In the genomic region with DNA sequence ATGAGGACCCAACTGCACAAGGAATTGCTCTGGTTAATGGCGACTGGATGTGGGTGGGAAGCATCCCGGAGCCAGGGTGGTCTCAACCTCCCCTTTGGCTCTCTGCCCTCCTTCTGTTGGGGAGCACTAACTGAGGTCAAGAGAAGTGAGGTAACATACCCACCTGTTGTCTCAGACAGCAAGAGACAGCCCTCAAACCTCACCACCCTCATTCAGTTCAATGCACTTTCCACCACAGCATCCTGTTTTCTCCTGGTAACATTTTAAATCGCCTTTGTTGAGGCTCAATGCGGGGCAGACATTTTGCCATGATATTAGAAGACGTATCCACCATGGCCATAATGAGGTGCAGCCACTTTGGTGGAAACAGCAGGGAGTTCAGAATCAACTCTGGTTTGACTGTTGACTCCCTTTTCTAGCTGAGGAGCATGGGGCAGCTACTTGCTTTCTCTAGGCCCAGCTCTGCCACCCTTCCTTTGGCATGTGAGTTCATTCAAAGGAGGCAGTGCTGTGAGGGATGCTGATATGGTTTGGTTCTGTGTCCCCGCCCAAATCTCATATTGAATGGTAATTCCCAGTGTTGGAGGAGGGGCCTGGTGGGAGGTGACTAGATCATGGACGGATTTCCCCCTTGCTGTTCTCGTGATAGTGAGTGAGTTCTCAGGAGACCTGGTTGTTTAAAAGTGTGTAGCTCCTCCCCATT, we compare ENCODE assay signal across 19 cellular contexts.
DNase-seq lines count a peak whose midpoint lies in the region; ATAC-seq and TF ChIP-seq lines count a peak whose summit lies in the region.
"Had no signal": no experiment of that assay in that cellular context is flagged by ENCODE, and none has a peak within 500 bp of the region (broad histone marks: within the 10 kb centered on the region; RNA-seq: fewer than 3 reads in every experiment).

No MANE protein-coding gene starts in this region.

- no peak overlapping the region for H3K4me3 ChIP-seq in thymus (ENCODE audit: low read length)
- H3K4me3 ChIP-seq in breast epithelium, result no peak overlapping the region
- H3K4me3 ChIP-seq: Peyer's patch, right atrium auricular region had no signal

- peaks cover 11% of the 10 kb centered on the region for H3K9me3 Mint-ChIP-seq in activated naive CD4-positive, alpha-beta T cell treated with anti-CD3 and anti-CD28 coated beads for 36 hours
- peaks cover 0 to 12% (median 7%) of the 10 kb centered on the region in 3 donors for H3K9me3 Mint-ChIP-seq in T-cell

- DNase-seq in activated naive CD4-positive, alpha-beta T cell treated with anti-CD3 and anti-CD28 coated beads for 36 hours, result peak; percentile 26
- DNase-seq in activated naive CD4-positive, alpha-beta T cell treated with anti-CD3 and anti-CD28 coated beads, Interleukin-2, amount 50 U/mL, for 16 hours, result no peak
- DNase-seq in T-cell (peak in 2 of 34 experiments; percentile 5 to 10), 8988T (no peak), breast epithelium (ENCODE audit: low spot score in 2 of 2) (no peak)
- peak; percentile 19 for DNase-seq in central memory CD4-positive, alpha-beta T cell
- DNase-seq: GDM1, KG1, NCI-H1105 treated with DMSO at 0.1 percent for 48 hours, NCI-H774 had no signal

- H3K36me3 ChIP-seq in thymus (ENCODE audit: control insufficient read depth, insufficient read depth) (no peaks in the 10 kb centered on the region), breast epithelium (no peaks in the 10 kb centered on the region)
- H3K36me3 ChIP-seq: neutrophil, Peyer's patch, right atrium auricular region had no signal

- peaks cover 14% of the 10 kb centered on the region for H3K4me1 Mint-ChIP-seq in activated naive CD4-positive, alpha-beta T cell treated with anti-CD3 and anti-CD28 coated beads for 36 hours (ENCODE audit: low read depth)
- peaks cover 32 to 52% (median 38%) of the 10 kb centered on the region in 3 donors for H3K4me1 Mint-ChIP-seq in T-cell

- no peak overlapping the region for H3K4me3 Mint-ChIP-seq in activated naive CD4-positive, alpha-beta T cell treated with anti-CD3 and anti-CD28 coated beads for 36 hours
- peak overlapping the region in 1 of 3 donors; percentile 46 for H3K4me3 Mint-ChIP-seq in T-cell
- H3K4me3 Mint-ChIP-seq: brain; dendritic cell treated with granulocyte-macrophage colony-stimulating factor and Interleukin-4, amounts not matched to agents 40 ng/mL and 50 ng/mL, for 4 days; mesothelial cell of epicardium had no signal

- H3K4me1 ChIP-seq in thymus (ENCODE audit: control insufficient read depth, insufficient read depth, low read length) (peaks cover 2% of the 10 kb centered on the region), breast epithelium (no peaks in the 10 kb centered on the region)
- H3K4me1 ChIP-seq: Peyer's patch had no signal

- H3K36me3 Mint-ChIP-seq in activated naive CD4-positive, alpha-beta T cell treated with anti-CD3 and anti-CD28 coated beads for 36 hours (ENCODE audit: low read depth), result no peaks in the 10 kb centered on the region
- H3K36me3 Mint-ChIP-seq in T-cell, result peaks cover 10% of the 10 kb centered on the region
- H3K36me3 Mint-ChIP-seq: brain, mesothelial cell of epicardium had no signal

- ATAC-seq in T-cell (replicated peaks in 1 of 4) (peak; percentile 60 to 81 (median 68)), GM19395 (IDR thresholded peaks at IDR 0.05; ENCODE audit: unreplicated experiment) (no peak)

- WGBS in thymus, result 87% methylated on average over 8 of the region's 8 CpGs

- H3K27me3 ChIP-seq in thymus (ENCODE audit: control insufficient read depth, insufficient read depth), result no peaks in the 10 kb centered on the region
- no peaks in the 10 kb centered on the region for H3K27me3 ChIP-seq in breast epithelium
- H3K27me3 ChIP-seq: neutrophil, Peyer's patch, right atrium auricular region had no signal

- POLR2A ChIA-PET in T-cell (lab: Charles Lee), result interaction anchor here in 1 of 2 donors (0.6 kb wide), 1 partner anchor 26 kb away, joined by 3 read pairs; no protein-coding TSS in a partner anchor

- no peaks in the 10 kb centered on the region for H3K27me3 Mint-ChIP-seq in activated naive CD4-positive, alpha-beta T cell treated with anti-CD3 and anti-CD28 coated beads for 36 hours (ENCODE audit: low read depth)
- H3K27me3 Mint-ChIP-seq in T-cell, result no peaks in the 10 kb centered on the region
- H3K27me3 Mint-ChIP-seq: dendritic cell treated with granulocyte-macrophage colony-stimulating factor and Interleukin-4, amounts not matched to agents 40 ng/mL and 50 ng/mL, for 4 days had no signal

- no peak for TF ChIP-seq POLR2A in breast epithelium (IDR thresholded peaks at IDR 0.05)

- H3K9me3 ChIP-seq in thymus (ENCODE audit: control insufficient read depth) (no peaks in the 10 kb centered on the region), breast epithelium (no peaks in the 10 kb centered on the region)
- H3K9me3 ChIP-seq: neutrophil, Peyer's patch, right atrium auricular region had no signal

- CTCF ChIA-PET in activated naive CD4-positive, alpha-beta T cell treated with anti-CD3 and anti-CD28 coated beads for 36 hours (lab: Charles Lee), result no interaction called here
- CTCF ChIA-PET in T-cell (lab: Charles Lee), result no interaction called here

- intact Hi-C loops in activated naive CD4-positive, alpha-beta T cell treated with anti-CD3 and anti-CD28 coated beads for 36 hours (cut with micrococcal nuclease), result no loop called here
- intact Hi-C loops in breast epithelium (cut with DNase I; ENCODE audit: low total_unique reads), result loop anchor here (2.0 kb wide), 1 partner anchor 33 kb away; no protein-coding TSS in a partner anchor

- H3K27ac ChIP-seq in thymus (ENCODE audit: low read depth) (peak overlapping the region; percentile 54), breast epithelium (no peak overlapping the region)
- H3K27ac ChIP-seq: HL-60, neutrophil, right atrium auricular region had no signal

- TF ChIP-seq CTCF in breast epithelium (IDR thresholded peaks at IDR 0.05), result no peak

- peak overlapping the region; percentile 51 for H3K27ac Mint-ChIP-seq in activated naive CD4-positive, alpha-beta T cell treated with anti-CD3 and anti-CD28 coated beads for 36 hours
- peak overlapping the region; percentile 79 to 89 for H3K27ac Mint-ChIP-seq in T-cell
- H3K27ac Mint-ChIP-seq: brain; dendritic cell treated with granulocyte-macrophage colony-stimulating factor and Interleukin-4, amounts not matched to agents 40 ng/mL and 50 ng/mL, for 4 days; mesothelial cell of epicardium had no signal

Comparison
In these comparisons a context has a peak if more than half of its experiments do, and no peak if none do; other contexts are left out.
1. DNase-seq: peak in activated naive CD4-positive, alpha-beta T cell treated with anti-CD3 and anti-CD28 coated beads for 36 hours (single experiment) and central memory CD4-positive, alpha-beta T cell (single experiment); none in activated naive CD4-positive, alpha-beta T cell treated with anti-CD3 and anti-CD28 coated beads, Interleukin-2, amount 50 U/mL, for 16 hours (single experiment), 8988T (single experiment) and breast epithelium (0 of 2).